19 cellular contexts compared by ENCODE assay signal in genomic region chr6:31878761-31879542, GRCh38. TPM values are rescaled to one million over a fixed set of nuclear protein-coding genes. Genes with fewer than 3 reads are reported as not detected.
A peak's percentile ranks its signal among the peaks of the same experiment; 100 is the strongest.
DNase-seq lines count a peak whose midpoint lies in the region; ATAC-seq and TF ChIP-seq lines count a peak whose summit lies in the region.
"Had no signal": no experiment of that assay in that cellular context is flagged by ENCODE, and none has a peak within 500 bp of the region (broad histone marks: within the 10 kb centered on the region; RNA-seq: fewer than 3 reads in every experiment).

Gene SLC44A4, minus strand, starts transcription at chr6:31878997. Its CDS starts 17 bp downstream, at chr6:31878980.

- H3K9me3 ChIP-seq in RWPE2 (ENCODE audit: severe bottlenecking) (no peaks in the 10 kb centered on the region), iPS-18a (ENCODE audit: control insufficient read depth, low read depth, low read length) (no peaks in the 10 kb centered on the region)
- H3K9me3 ChIP-seq: HAP-1, uterus had no signal

- peak within 1 kb of the TSS; percentile 86 for H3K27ac ChIP-seq in C4-2B
- no peak within 1 kb of the TSS for H3K27ac ChIP-seq in RWPE2 (ENCODE audit: poor library complexity, severe bottlenecking)
- H3K27ac ChIP-seq in iPS-18a (ENCODE audit: low read length): no peak within 1 kb of the TSS

- no peak for TF ChIP-seq CTCF in C4-2B (conservative IDR thresholded peaks at IDR 0.05)
- TF ChIP-seq CTCF in RWPE2 (IDR thresholded peaks at IDR 0.05; ENCODE audit: poor library complexity, severe bottlenecking): no peak
- no peak for TF ChIP-seq CTCF in omental fat pad (IDR thresholded peaks at IDR 0.05)

- no peaks in the 10 kb centered on the region for H3K27me3 ChIP-seq in RWPE2 (ENCODE audit: insufficient read depth, poor library complexity, severe bottlenecking)
- no peaks in the 10 kb centered on the region for H3K27me3 ChIP-seq in iPS-18a (ENCODE audit: control insufficient read depth, insufficient read depth, low read length)
- H3K27me3 ChIP-seq: uterus had no signal

- ATAC-seq in RWPE2 (ENCODE audit: low read depth): peak; percentile 20; the same call in 2 of the 3 replicates
- ATAC-seq in omental fat pad (ENCODE audit: low FRiP score): peak; percentile 10

- H3K4me1 ChIP-seq in RWPE2 (ENCODE audit: insufficient read depth, poor library complexity, severe bottlenecking) (no peaks in the 10 kb centered on the region), iPS-18a (ENCODE audit: control insufficient read depth, low read depth, low read length) (no peaks in the 10 kb centered on the region)
- H3K4me1 ChIP-seq: HAP-1, uterus had no signal

- H3K9ac ChIP-seq in iPS-18a (ENCODE audit: low read length): no peak within 1 kb of the TSS

- H3K4me3 ChIP-seq in RWPE2 (ENCODE audit: severe bottlenecking) (no peak within 1 kb of the TSS), iPS-18a (ENCODE audit: low read length) (peak within 1 kb of the TSS; percentile 10)
- H3K4me3 ChIP-seq: HAP-1, skin epidermis, uterus had no signal

- H3K36me3 ChIP-seq in RWPE2 (ENCODE audit: low read depth) (peaks cover 34% of the 10 kb centered on the region), iPS-18a (ENCODE audit: control insufficient read depth, low read depth, low read length) (peaks cover 39% of the 10 kb centered on the region)
- H3K36me3 ChIP-seq: uterus had no signal

- in situ Hi-C loops in G401 (cut with HindIII; ENCODE audit: low sequenced_read_pairs): no loop called here

- DNase-seq in RWPE2 (ENCODE audit: low spot score) (peak; percentile 56), omental fat pad (ENCODE audit: low spot score) (no peak), NCI-H510A treated with DMSO at 0.1 percent for 48 hours (lab: John Stamatoyannopoulos, UW) (no peak), UCSD-AML1 (lab: John Stamatoyannopoulos, UW; ENCODE audit: unreplicated experiment) (no peak), G401 (ENCODE audit: low spot score) (no peak), DMS53 treated with DMSO at 0.1 percent for 48 hours (lab: John Stamatoyannopoulos, UW; ENCODE audit: unreplicated experiment) (no peak)
- DNase-seq: activated B cell treated with CpG ODN at 0.5 μM for 24 hours; activated T-cell treated with anti-CD3 and anti-CD28 coated beads, Interleukin-2, amount 50 U/mL, for 48 hours; erythroblast; hypothalamus; NCI-H1417 treated with DMSO at 0.1 percent for 48 hours; NCI-H82; uterus had no signal

RNA-seq across cellular contexts. Expression of gene SLC44A4, which starts in this region (rescaled TPM):
- under 1 TPM in 3 of 4 donors, not detected in 1; 0.19 to 0.84 (median 0.38) TPM for total RNA-seq in omental fat pad
- 0.18 and 0.41 TPM in 2 replicates for total RNA-seq in G401 (2014; rRNA removed; shearing (Covaris generic))
- total RNA-seq: activated B cell treated with CpG ODN at 0.5 μM for 24 hours, Daoy, SK-MEL-5 had no signal

Comparison
In these comparisons a context has a peak if more than half of its experiments do, and no peak if none do; other contexts are left out.
1. Peak in ATAC-seq in omental fat pad; RNA of the gene not detected or under 1 TPM.